Comparison of ENCODE assay signal across 9 cellular contexts in the genomic region with DNA sequence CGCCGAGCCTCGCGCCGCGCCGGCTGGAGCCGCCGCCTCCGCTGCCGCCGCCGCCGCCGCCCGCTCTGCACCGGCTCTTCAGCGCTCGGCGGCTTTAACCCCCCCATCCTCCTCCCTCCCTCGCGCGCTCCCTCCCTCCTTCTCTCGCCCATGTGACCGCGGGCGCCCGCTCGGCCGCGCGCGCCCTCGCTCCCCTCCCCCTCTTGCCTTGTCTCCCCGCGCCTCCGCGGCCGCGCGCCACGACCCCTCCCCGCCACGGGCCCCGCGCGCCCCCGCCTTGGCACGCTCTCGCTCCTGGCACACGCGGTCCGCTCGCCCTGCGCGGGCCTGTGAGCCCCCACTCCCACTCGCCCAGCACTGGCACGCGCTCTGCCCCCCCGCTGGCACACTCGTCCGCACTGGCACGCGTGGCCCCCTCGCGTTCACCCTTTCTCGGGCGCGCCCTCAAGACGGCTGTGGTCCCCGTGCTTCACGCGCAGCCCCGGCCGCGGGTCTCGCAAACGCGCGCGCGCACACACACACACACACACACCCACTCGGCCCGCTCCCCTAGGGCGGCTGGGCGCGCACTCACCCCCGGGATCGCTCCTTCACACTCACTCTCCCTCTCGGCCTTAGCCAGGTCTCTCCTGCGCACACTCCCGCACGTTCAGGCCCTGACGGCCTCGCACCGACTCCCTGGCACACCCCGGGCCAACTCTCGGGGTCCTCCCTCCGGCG. TPM values are rescaled to one million over a fixed set of nuclear protein-coding genes. Genes with fewer than 3 reads are reported as not detected.
DNase-seq lines count a peak whose midpoint lies in the region; ATAC-seq and TF ChIP-seq lines count a peak whose summit lies in the region.
"Had no signal": no experiment of that assay in that cellular context is flagged by ENCODE, and none has a peak within 500 bp of the region (broad histone marks: within the 10 kb centered on the region; RNA-seq: fewer than 3 reads in every experiment).

A gene with protein sequence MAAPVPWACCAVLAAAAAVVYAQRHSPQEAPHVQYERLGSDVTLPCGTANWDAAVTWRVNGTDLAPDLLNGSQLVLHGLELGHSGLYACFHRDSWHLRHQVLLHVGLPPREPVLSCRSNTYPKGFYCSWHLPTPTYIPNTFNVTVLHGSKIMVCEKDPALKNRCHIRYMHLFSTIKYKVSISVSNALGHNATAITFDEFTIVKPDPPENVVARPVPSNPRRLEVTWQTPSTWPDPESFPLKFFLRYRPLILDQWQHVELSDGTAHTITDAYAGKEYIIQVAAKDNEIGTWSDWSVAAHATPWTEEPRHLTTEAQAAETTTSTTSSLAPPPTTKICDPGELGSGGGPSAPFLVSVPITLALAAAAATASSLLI (minus strand): TSS at position 69 of the 720 bp plus-strand sequence. CDS start 20,743 bp downstream, outside the sequence.

- no peak within 1 kb of the TSS for H3K27ac ChIP-seq in body of pancreas
- H3K27ac ChIP-seq: epithelial cell of prostate had no signal

- no peaks in the 10 kb centered on the region for H3K9me3 ChIP-seq in body of pancreas

- H3K4me3 Mint-ChIP-seq in stimulated activated effector memory CD8-positive, alpha-beta T cell treated with anti-CD3 and anti-CD28 coated beads, Interleukin-12 subunit alpha, Interleukin-12 subunit beta, amount 100 ng/mL, for 72 hours: peak within 1 kb of the TSS; percentile 73

- H3K27ac Mint-ChIP-seq in stimulated activated effector memory CD8-positive, alpha-beta T cell treated with anti-CD3 and anti-CD28 coated beads, Interleukin-12 subunit alpha, Interleukin-12 subunit beta, amount 100 ng/mL, for 72 hours: no peak within 1 kb of the TSS

- WGBS in body of pancreas, 2 donors: 0 to 1% methylated on average over 3 to 99 of the region's 100 CpGs

- intact Hi-C loops in body of pancreas (cut with DNase I): loop anchor here (5.0 to 10.0 kb wide), 3 partner anchors 38 to 183 kb away; no protein-coding TSS in a partner anchor
- intact Hi-C loops in left colon (cut with DNase I, micrococcal nuclease): loop anchor here in 1 of 2 donors (5.0 to 10.0 kb wide), 2 partner anchors 43 to 175 kb away; no protein-coding TSS in a partner anchor

- TF ChIP-seq CTCF in body of pancreas (IDR thresholded peaks at IDR 0.05): no peak

- H3K4me3 ChIP-seq in body of pancreas: no peak within 1 kb of the TSS

- no peaks in the 10 kb centered on the region for H3K36me3 ChIP-seq in body of pancreas (replicated peaks in 1 of 2; ENCODE audit: insufficient read depth in 1 of 2, low read depth in 2 of 2)

- H3K9me3 Mint-ChIP-seq in stimulated activated effector memory CD8-positive, alpha-beta T cell treated with anti-CD3 and anti-CD28 coated beads, Interleukin-12 subunit alpha, Interleukin-12 subunit beta, amount 100 ng/mL, for 72 hours: no peaks in the 10 kb centered on the region

- peaks cover 3 to 10% of the 10 kb centered on the region in 2 donors for H3K27me3 ChIP-seq in body of pancreas

- H3K4me1 ChIP-seq in body of pancreas: peaks cover 40% of the 10 kb centered on the region

- peak; percentile 56 for DNase-seq in COR-L47 (lab: John Stamatoyannopoulos, UW)
- peak; percentile 36 to 59 for DNase-seq in NCI-H1930 (lab: John Stamatoyannopoulos, UW)
- peak in 1 of 4 donors; percentile 40 for DNase-seq in body of pancreas
- DNase-seq in left colon: peak; percentile 36 to 38
- no peak for DNase-seq in stimulated activated effector memory CD8-positive, alpha-beta T cell treated with anti-CD3 and anti-CD28 coated beads, Interleukin-12 subunit alpha, Interleukin-12 subunit beta, amount 100 ng/mL, for 72 hours (ENCODE audit: low spot score in 2 of 2)
- DNase-seq in T-helper 9 cell: no peak

- TF ChIP-seq POLR2A in body of pancreas (IDR thresholded peaks at IDR 0.05): no peak

- peaks cover 33% of the 10 kb centered on the region for H3K4me1 Mint-ChIP-seq in stimulated activated effector memory CD8-positive, alpha-beta T cell treated with anti-CD3 and anti-CD28 coated beads, Interleukin-12 subunit alpha, Interleukin-12 subunit beta, amount 100 ng/mL, for 72 hours

- peak; percentile 12 for ATAC-seq in body of pancreas
- ATAC-seq in left colon: peak; percentile 37
- ATAC-seq in stimulated activated effector memory CD8-positive, alpha-beta T cell treated with anti-CD3 and anti-CD28 coated beads, Interleukin-12 subunit alpha, Interleukin-12 subunit beta, amount 100 ng/mL, for 72 hours: no peak
- no peak for ATAC-seq in HG03439 (IDR thresholded peaks at IDR 0.05; ENCODE audit: unreplicated experiment)
- ATAC-seq in HG02642 (IDR thresholded peaks at IDR 0.05; ENCODE audit: poor library complexity, unreplicated experiment): no peak

- no peaks in the 10 kb centered on the region for H3K36me3 Mint-ChIP-seq in stimulated activated effector memory CD8-positive, alpha-beta T cell treated with anti-CD3 and anti-CD28 coated beads, Interleukin-12 subunit alpha, Interleukin-12 subunit beta, amount 100 ng/mL, for 72 hours

RNA-seq across cellular contexts. Expression of the gene that starts here (rescaled TPM):
- total RNA-seq in body of pancreas (10 to 100 TPM in 1 of 2 donors, 1 to 10 TPM in 1; 1.6 to 16.8 TPM), left colon (10 to 100 TPM in 1 of 2 donors, 1 to 10 TPM in 1; 6.4 to 13.1 TPM)

Comparison
In these comparisons a context has a peak if more than half of its experiments do, and no peak if none do; other contexts are left out.
1. DNase-seq: peak in COR-L47 (single experiment), NCI-H1930 (2 of 2) and left colon (2 of 2); none in stimulated activated effector memory CD8-positive, alpha-beta T cell treated with anti-CD3 and anti-CD28 coated beads, Interleukin-12 subunit alpha, Interleukin-12 subunit beta, amount 100 ng/mL, for 72 hours (0 of 2) and T-helper 9 cell (single experiment).
2. ATAC-seq: peak in body of pancreas (single experiment) and left colon (single experiment); none in stimulated activated effector memory CD8-positive, alpha-beta T cell treated with anti-CD3 and anti-CD28 coated beads, Interleukin-12 subunit alpha, Interleukin-12 subunit beta, amount 100 ng/mL, for 72 hours (single experiment), HG03439 (single experiment) and HG02642 (single experiment).